22 cellular contexts compared by ENCODE assay signal in the genomic region with DNA sequence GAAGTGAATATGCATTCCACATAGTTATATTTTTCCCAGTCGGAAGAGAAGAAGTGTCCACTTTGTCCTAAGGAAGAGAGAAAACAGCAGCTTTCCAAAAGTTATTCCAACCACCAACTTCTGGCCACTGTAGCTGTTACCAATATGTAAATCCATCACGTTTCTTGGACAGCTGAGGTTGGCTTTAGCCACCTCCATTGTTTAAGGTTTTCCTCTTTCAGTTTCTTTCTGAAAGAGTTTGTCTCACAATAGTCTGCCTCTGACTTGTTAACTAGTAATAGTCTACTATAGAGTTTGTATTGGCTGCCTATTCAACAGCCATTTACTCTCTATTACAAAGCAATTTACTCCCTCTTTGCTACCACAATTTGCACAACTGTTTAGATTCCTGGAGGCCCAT.
"Had no signal": no experiment of that assay in that cellular context is flagged by ENCODE, and none has a peak within 500 bp of the region (broad histone marks: within the 10 kb centered on the region; RNA-seq: fewer than 3 reads in every experiment).

No MANE protein-coding gene starts in this region.

- ATAC-seq: foreskin keratinocyte; heart left ventricle; psoas muscle; right lobe of liver; stimulated activated effector memory CD8-positive, alpha-beta T cell treated with anti-CD3 and anti-CD28 coated beads, Interleukin-12 subunit alpha, Interleukin-12 subunit beta, amount 100 ng/mL, for 72 hours; stimulated activated naive CD8-positive, alpha-beta T cell treated with anti-CD3 and anti-CD28 coated beads, Interleukin-15, Interleukin-2, amounts not matched to agents 100 U/mL and 50 U/mL, for 24 hours had no signal

- DNase-seq: effector CD4-positive, alpha-beta T cell; endodermal cell; erythroblast; foreskin keratinocyte; heart left ventricle; hippocampal formation; kidney glomerular epithelial cell; mesendoderm; naive B cell; psoas muscle; retina; right lobe of liver; stimulated activated CD4-positive, alpha-beta T cell treated with anti-CD3 and anti-CD28 coated beads, Interleukin-4, amount 100 ng/mL, for 1 hour; stimulated activated CD8-positive, alpha-beta memory T cell treated with anti-CD3 and anti-CD28 coated beads, Interleukin-4, amount 100 ng/mL, for 48 hours; stimulated activated naive CD8-positive, alpha-beta T cell treated with anti-CD3 and anti-CD28 coated beads, Interleukin-15, Interleukin-2, amounts not matched to agents 100 U/mL and 50 U/mL, for 24 hours; tibial artery; upper lobe of left lung had no signal

- H3K27ac ChIP-seq: foreskin keratinocyte, heart left ventricle, neutrophil, psoas muscle, right lobe of liver, tibial artery, upper lobe of left lung, vagina had no signal

- H3K27me3 ChIP-seq: foreskin keratinocyte, heart left ventricle, neutrophil, right lobe of liver, tibial artery, upper lobe of left lung, vagina had no signal

- H3K4me1 ChIP-seq: foreskin keratinocyte, heart left ventricle, psoas muscle, right lobe of liver, tibial artery, upper lobe of left lung, vagina had no signal

- H3K9me3 ChIP-seq: neutrophil, right lobe of liver, vagina had no signal

- H3K4me3 ChIP-seq: heart left ventricle, psoas muscle, right lobe of liver, tibial artery, upper lobe of left lung, vagina had no signal

- H3K36me3 ChIP-seq: heart left ventricle, neutrophil, right lobe of liver, tibial artery, upper lobe of left lung, vagina had no signal

- FAIRE-seq: endothelial cell of umbilical vein, islet of Langerhans had no signal
